In the genomic region with DNA sequence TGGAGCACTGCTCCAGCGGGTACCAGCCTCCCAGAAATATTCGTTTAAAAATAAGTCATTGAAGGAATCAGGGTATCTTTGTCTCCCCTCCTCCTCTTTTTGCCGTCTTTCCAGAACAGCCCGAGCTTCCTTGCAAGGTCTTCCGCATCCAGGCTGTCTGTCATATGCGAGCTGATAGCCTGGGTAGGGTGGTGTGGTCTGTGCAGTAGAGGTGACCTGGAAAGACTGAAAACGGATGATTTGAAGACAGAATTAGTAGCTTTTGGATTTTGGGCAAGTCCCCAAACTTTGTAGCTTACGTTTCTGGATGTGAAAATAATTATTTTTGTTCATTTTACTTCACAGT, we compare ENCODE assay signal across 8 cellular contexts. TPM values are rescaled to one million over a fixed set of nuclear protein-coding genes. Genes with fewer than 3 reads are reported as not detected.
DNase-seq lines count a peak whose midpoint lies in the region; ATAC-seq, FAIRE-seq and TF ChIP-seq lines count a peak whose summit lies in the region.

No MANE protein-coding gene starts in this region.

- no peak for TF ChIP-seq POLR2A in A549 (IDR thresholded peaks at IDR 0.05; ENCODE audit: low read length)

- peak overlapping the region; percentile 95 for H3K9ac ChIP-seq in mucosa of stomach (ENCODE audit: low read length)

- no peak for TF ChIP-seq RAD21 in A549 (conservative IDR thresholded peaks at IDR 0.05 in 1 of 2, IDR thresholded peaks at IDR 0.05 in 1 of 2)

- H3K4me3 ChIP-seq in A549 (peak overlapping the region; percentile 58), choroid plexus epithelial cell (ENCODE audit: low read depth, low read length) (peak overlapping the region; percentile 93), mucosa of stomach (ENCODE audit: low read length) (peak overlapping the region; percentile 100)

- CTCF ChIA-PET in A549 (lab: Yijun Ruan, JAX) = interaction anchor here (0.8 to 1.2 kb wide), 4 partner anchors 13 to 705 kb away, joined by 3 to 4 read pairs (median 3); a partner anchor contains a TSS

- TF ChIP-seq CTCF in A549 (IDR thresholded peaks at IDR 0.05) (no peak), choroid plexus epithelial cell (conservative IDR thresholded peaks at IDR 0.05; ENCODE audit: low read depth, low read length) (no peak)

- TF ChIP-seq EP300 in A549 (IDR thresholded peaks at IDR 0.05) = no peak

- H3K4me2 ChIP-seq in A549 = peak overlapping the region; percentile 89

- DNase-seq in A549 (ENCODE audit: low read depth in 1 of 2, low spot score in 1 of 2) (peak; percentile 9 to 14), GM19239 (ENCODE audit: insufficient read length, low spot score) (no peak), NCI-H69 (lab: John Stamatoyannopoulos, UW) (peak; percentile 57), choroid plexus epithelial cell (ENCODE audit: low read depth) (no peak), T-helper 9 cell (no peak)
- no peak for DNase-seq in activated effector memory CD4-positive, alpha-beta T cell treated with anti-CD3 and anti-CD28 coated beads, Interleukin-2, amount 50 U/mL, for 16 hours

- WGBS in A549 (ENCODE audit: missing lambda C conversion rate) = under 1% methylated on average over 8 of the region's 8 CpGs

- peak overlapping the region; percentile 56 to 81; a peak in 5 of 6 replicates for H3K27ac ChIP-seq in A549

- peaks cover 15% of the 10 kb centered on the region; the same call in 2 of the 3 replicates for H3K4me1 ChIP-seq in A549
- H3K4me1 ChIP-seq in mucosa of stomach (ENCODE audit: control insufficient read depth, insufficient read depth, low read length) = peaks cover 4% of the 10 kb centered on the region

- no peak for FAIRE-seq in A549 (lab: Jason Lieb, UNC)
- FAIRE-seq in GM19239 (lab: Jason Lieb, UNC) = peak; percentile 18

- no peaks in the 10 kb centered on the region for H3K27me3 ChIP-seq in mucosa of stomach (ENCODE audit: control insufficient read depth, insufficient read depth, low read length)

- ATAC-seq in A549 (peak; percentile 38 to 54; a peak in 4 of 6 replicates), HG03378 (IDR thresholded peaks at IDR 0.05; ENCODE audit: unreplicated experiment) (no peak)

- H3K9me3 ChIP-seq in A549 (no peaks in the 10 kb centered on the region), mucosa of stomach (ENCODE audit: control insufficient read depth, low read length) (no peaks in the 10 kb centered on the region)

- POLR2A ChIA-PET in A549 (lab: Yijun Ruan, JAX) = interaction anchor here (1.0 kb wide), 1 partner anchor 8 kb away, joined by 3 read pairs; no protein-coding TSS in a partner anchor

- no peaks in the 10 kb centered on the region for H3K36me3 ChIP-seq in mucosa of stomach (ENCODE audit: control insufficient read depth, insufficient read depth, low read length)

TF ChIP-seq in A549, 52 proteins besides CTCF, POLR2A, EP300 and RAD21:
- peak; percentile 84; the same call in 1 of the 2 replicates for TF ChIP-seq KDM5A (IDR thresholded peaks at IDR 0.05)
- TF ChIP-seq CHD4 (IDR thresholded peaks at IDR 0.05; ENCODE audit: borderline replicate concordance) = no peak

RNA-seq across cellular contexts. Expression of a gene that starts 0.5 kb away (rescaled TPM):
- 18.3 and 19.0 TPM in 2 replicates for polyA plus RNA-seq in A549 (2011; rRNA removed)
- 2.3 and 2.5 TPM in 2 replicates for polyA plus RNA-seq in A549 (2012; cell fraction: cytosol; rRNA removed)
- polyA plus RNA-seq in A549 (2012; cell fraction: nucleus; rRNA removed) = 3.0 and 3.2 TPM in 2 replicates
- polyA plus RNA-seq in A549 (2017; fragmentation: RNase III; extraction: RNeasy Plus Mini Kit Qiagen cat#74134 plus additional on column Dnase treatment) = 7.9 to 8.9 TPM (median 8.2 TPM) in 3 replicates
- polyA minus RNA-seq in A549 (2011; rRNA and poly(A)+ RNA removed) = 12.1 and 19.2 TPM in 2 replicates

RNA-seq across cellular contexts. Expression of a gene that starts 6.4 kb away (rescaled TPM):
- polyA plus RNA-seq in A549 (2011; rRNA removed) (0.04 and 0.05 TPM in 2 replicates), A549 (2017; fragmentation: RNase III; extraction: RNeasy Plus Mini Kit Qiagen cat#74134 plus additional on column Dnase treatment) (not detected in 3 replicates)
- polyA plus RNA-seq in A549 (2012; cell fraction: cytosol; rRNA removed) = not detected in 2 replicates
- polyA plus RNA-seq in A549 (2012; cell fraction: nucleus; rRNA removed) = not detected in 2 replicates
- polyA minus RNA-seq in A549 (2011; rRNA and poly(A)+ RNA removed) = 0.12 TPM in 1 of 2 replicates, not detected in the other

Comparison
In these comparisons a context has a peak if more than half of its experiments do, and no peak if none do; other contexts are left out.
1. DNase-seq: peak in A549 (2 of 2) and NCI-H69 (single experiment); none in GM19239 (single experiment), choroid plexus epithelial cell (single experiment), T-helper 9 cell (single experiment) and activated effector memory CD4-positive, alpha-beta T cell treated with anti-CD3 and anti-CD28 coated beads, Interleukin-2, amount 50 U/mL, for 16 hours (single experiment).
2. Peak in every context shown above with its lines, with median percentiles within 50 percentile points of each other: H3K4me3 ChIP-seq.